ENCODE assay signal across 7 cellular contexts in genomic region chr19:1468274-1469199, GRCh38. TPM values are rescaled to one million over a fixed set of nuclear protein-coding genes. Genes with fewer than 3 reads are reported as not detected.
DNase-seq lines count a peak whose midpoint lies in the region; ATAC-seq lines count a peak whose summit lies in the region.
"Had no signal": no experiment of that assay in that cellular context is flagged by ENCODE, and none has a peak within 500 bp of the region (broad histone marks: within the 10 kb centered on the region; RNA-seq: fewer than 3 reads in every experiment).

No MANE protein-coding gene starts in this region.

- peak overlapping the region in 1 of 9 donors; percentile 9 for H3K27ac Mint-ChIP-seq in naive thymus-derived CD4-positive, alpha-beta T cell

- peaks cover 0 to 14% (median 12%) of the 10 kb centered on the region in 7 donors for H3K4me1 Mint-ChIP-seq in naive thymus-derived CD4-positive, alpha-beta T cell

- ATAC-seq in naive thymus-derived CD4-positive, alpha-beta T cell, result no peak
- ATAC-seq in HG03025 (IDR thresholded peaks at IDR 0.05; ENCODE audit: low FRiP score, unreplicated experiment) (no peak), HG03354 (IDR thresholded peaks at IDR 0.05; ENCODE audit: poor library complexity, severe bottlenecking, unreplicated experiment) (no peak)

- no peak overlapping the region for H3K27ac ChIP-seq in naive thymus-derived CD4-positive, alpha-beta T cell (ENCODE audit: low read depth, low read length)
- H3K27ac ChIP-seq: neutrophil had no signal

- CTCF ChIA-PET in naive thymus-derived CD4-positive, alpha-beta T cell (lab: Charles Lee), result no interaction called here

- no peak overlapping the region for H3K4me3 ChIP-seq in naive thymus-derived CD4-positive, alpha-beta T cell (ENCODE audit: low read length)

- POLR2A ChIA-PET in naive thymus-derived CD4-positive, alpha-beta T cell (lab: Charles Lee), result interaction anchor here (0.9 to 1.2 kb wide), 2 partner anchors 8 to 10 kb away, joined by 3 read pairs; no protein-coding TSS in a partner anchor

- peak overlapping the region in 8 of 10 donors; percentile 23 to 78 (median 49) for H3K4me3 Mint-ChIP-seq in naive thymus-derived CD4-positive, alpha-beta T cell

- H3K36me3 Mint-ChIP-seq in naive thymus-derived CD4-positive, alpha-beta T cell, result no peaks in the 10 kb centered on the region

- DNase-seq in activated CD8-positive, alpha-beta memory T cell treated with anti-CD3 and anti-CD28 coated beads, Interleukin-2, amount 50 U/mL, for 48 hours, result peak; percentile 81
- peak in 1 of 9 donors; percentile 56 for DNase-seq in naive thymus-derived CD4-positive, alpha-beta T cell
- no peak for DNase-seq in hippocampal formation (lab: John Stamatoyannopoulos, UW)

- no peaks in the 10 kb centered on the region; the same call in 1 of the 2 replicates for H3K4me1 ChIP-seq in ES-I3 (ENCODE audit: insufficient read depth, low read length)
- H3K4me1 ChIP-seq in naive thymus-derived CD4-positive, alpha-beta T cell (ENCODE audit: control insufficient read depth in 2 of 2, insufficient read depth in 2 of 2, low read length in 2 of 2), result peaks cover 19 to 30% of the 10 kb centered on the region in 2 donors

- H3K9me3 ChIP-seq in ES-I3 (ENCODE audit: control insufficient read depth, insufficient read depth, low read length), result no peaks in the 10 kb centered on the region
- H3K9me3 ChIP-seq in naive thymus-derived CD4-positive, alpha-beta T cell (ENCODE audit: control insufficient read depth in 2 of 3, low read length in 3 of 3), result no peaks in the 10 kb centered on the region
- H3K9me3 ChIP-seq: neutrophil had no signal

- peak overlapping the region; percentile 15; the same call in 1 of the 2 replicates for H3K9ac ChIP-seq in ES-I3 (ENCODE audit: low read depth, low read length)

- H3K36me3 ChIP-seq in ES-I3 (ENCODE audit: insufficient read depth, low read length), result no peaks in the 10 kb centered on the region
- H3K36me3 ChIP-seq in naive thymus-derived CD4-positive, alpha-beta T cell (ENCODE audit: control insufficient read depth in 2 of 3, insufficient read depth in 3 of 3, low read length in 3 of 3), result no peaks in the 10 kb centered on the region
- H3K36me3 ChIP-seq: neutrophil had no signal

- peaks cover 0 to 6% of the 10 kb centered on the region in 2 donors for H3K27me3 ChIP-seq in naive thymus-derived CD4-positive, alpha-beta T cell (ENCODE audit: control insufficient read depth in 2 of 2, insufficient read depth in 2 of 2, low read length in 2 of 2)

- intact Hi-C loops in naive thymus-derived CD4-positive, alpha-beta T cell (cut with micrococcal nuclease), result loop anchor here in 1 of 2 donors (5.0 kb wide), 1 partner anchor 289 kb away; no protein-coding TSS in a partner anchor

- H3K9me3 Mint-ChIP-seq in naive thymus-derived CD4-positive, alpha-beta T cell, result no peaks in the 10 kb centered on the region

- peaks cover 0 to 16% (median 0%) of the 10 kb centered on the region in 5 donors for H3K27me3 Mint-ChIP-seq in naive thymus-derived CD4-positive, alpha-beta T cell

RNA-seq across cellular contexts. Expression of gene C19orf25, which starts 10.5 kb away (rescaled TPM):
- total RNA-seq in naive thymus-derived CD4-positive, alpha-beta T cell, result 10 to 100 TPM; 24.2 to 64.5 (median 44.6) TPM
- 10 to 100 TPM; 43.6 to 69.8 TPM for polyA plus RNA-seq in naive thymus-derived CD4-positive, alpha-beta T cell

RNA-seq across cellular contexts. Expression of gene APC2, which starts 18.6 kb away (rescaled TPM):
- under 1 TPM; 0.05 to 0.24 (median 0.10) TPM for total RNA-seq in naive thymus-derived CD4-positive, alpha-beta T cell
- under 1 TPM; 0.01 to 0.05 TPM for polyA plus RNA-seq in naive thymus-derived CD4-positive, alpha-beta T cell

RNA-seq across cellular contexts. Expression of gene PCSK4, which starts 21.6 kb away (rescaled TPM):
- total RNA-seq in naive thymus-derived CD4-positive, alpha-beta T cell, result 10 to 100 TPM in 1 of 5 experiments, 1 to 10 TPM in 3, under 1 TPM in 1; 0.87 to 10.8 (median 7.8) TPM
- polyA plus RNA-seq in naive thymus-derived CD4-positive, alpha-beta T cell, result under 1 TPM; 0.64 to 0.72 TPM

RNA-seq across cellular contexts. Expression of gene REEP6, which starts 22.4 kb away (rescaled TPM):
- 1 to 10 TPM; 1.6 to 5.3 (median 4.4) TPM for total RNA-seq in naive thymus-derived CD4-positive, alpha-beta T cell
- polyA plus RNA-seq in naive thymus-derived CD4-positive, alpha-beta T cell, result 1 to 10 TPM; 5.6 to 7.2 TPM

RNA-seq across cellular contexts. Expression of gene RPS15, which starts 30.3 kb away (rescaled TPM):
- total RNA-seq in naive thymus-derived CD4-positive, alpha-beta T cell, result 1,000 to 10,000 TPM; 1,300 to 2,097 (median 2,012) TPM
- polyA plus RNA-seq in naive thymus-derived CD4-positive, alpha-beta T cell, result 1,000 to 10,000 TPM; 3,657 to 3,761 TPM
